ENCODE assay signal across 34 cellular contexts in genomic region chr2:226327830-226328229, GRCh38.
"Had no signal": no experiment of that assay in that cellular context is flagged by ENCODE, and none has a peak within 500 bp of the region (broad histone marks: within the 10 kb centered on the region; RNA-seq: fewer than 3 reads in every experiment).

No MANE protein-coding gene starts in this region.

- DNase-seq: activated CD4-positive, alpha-beta memory T cell treated with anti-CD3 and anti-CD28 coated beads, Interleukin-2, amount 10 ng/mL, durations not matched to agents 7 days and 5 days; activated CD4-positive, alpha-beta T cell treated with anti-CD3 and anti-CD28 coated beads for 48 hours; activated CD8-positive, alpha-beta memory T cell treated with anti-CD3 and anti-CD28 coated beads, Interleukin-2, amount 50 U/mL, for 48 hours; activated gamma-delta T cell; activated naive CD4-positive, alpha-beta T cell treated with anti-CD3 and anti-CD28 coated beads, Interleukin-2, amount 10 ng/mL, durations not matched to agents 7 days and 5 days; activated naive CD8-positive, alpha-beta T cell treated with anti-CD3 and anti-CD28 coated beads, Interleukin-2, amount 10 ng/mL, durations not matched to agents 7 days and 5 days; activated T-cell treated with anti-CD3 and anti-CD28 coated beads, Interleukin-2, amount 50 U/mL, for 24 hours; brain microvascular endothelial cell; central memory CD4-positive, alpha-beta T cell; gastrocnemius medialis; glutamatergic neuron; islet precursor cell; left colon; midbrain; naive thymus-derived CD4-positive, alpha-beta T cell; nucleus accumbens; pancreas; retina; small intestine; stimulated activated CD4-positive, alpha-beta T cell treated with anti-CD3 and anti-CD28 coated beads, Interleukin-4, amount 100 ng/mL, for 24 hours; stimulated activated CD8-positive, alpha-beta memory T cell treated with anti-CD3 and anti-CD28 coated beads, Interleukin-4, amount 100 ng/mL, for 48 hours; stomach; T-helper 17 cell; T1000; thyroid gland; upper lobe of left lung; WERI-Rb-1 had no signal

- H3K4me3 ChIP-seq: ascending aorta, gastrocnemius medialis, pancreas, prostate gland, stomach, thyroid gland, upper lobe of left lung had no signal

- H3K4me1 Mint-ChIP-seq: activated CD4-positive, alpha-beta memory T cell treated with anti-CD3 and anti-CD28 coated beads, Interleukin-2, amount 10 ng/mL, durations not matched to agents 7 days and 5 days; activated naive CD4-positive, alpha-beta T cell treated with anti-CD3 and anti-CD28 coated beads, Interleukin-2, amount 10 ng/mL, durations not matched to agents 7 days and 5 days; activated naive CD8-positive, alpha-beta T cell treated with anti-CD3 and anti-CD28 coated beads, Interleukin-2, amount 10 ng/mL, durations not matched to agents 7 days and 5 days; memory B cell; naive thymus-derived CD4-positive, alpha-beta T cell; stimulated activated memory B cell treated with anti-CD40 and anti-IgM and Interleukin-4, amounts not matched to agents 10 μg/mL and 1 μg/mL and 100 μg/mL, for 72 hours; T-helper 17 cell had no signal

- H3K9me3 ChIP-seq: ascending aorta, gastrocnemius medialis, pancreas, prostate gland, stomach, thyroid gland, upper lobe of left lung had no signal

- H3K27me3 ChIP-seq: ascending aorta, brain microvascular endothelial cell, gastrocnemius medialis, pancreas, stomach, thyroid gland, upper lobe of left lung had no signal

- H3K4me3 Mint-ChIP-seq: activated CD4-positive, alpha-beta memory T cell treated with anti-CD3 and anti-CD28 coated beads, Interleukin-2, amount 10 ng/mL, durations not matched to agents 7 days and 5 days; activated naive CD4-positive, alpha-beta T cell treated with anti-CD3 and anti-CD28 coated beads, Interleukin-2, amount 10 ng/mL, durations not matched to agents 7 days and 5 days; activated naive CD8-positive, alpha-beta T cell treated with anti-CD3 and anti-CD28 coated beads, Interleukin-2, amount 10 ng/mL, durations not matched to agents 7 days and 5 days; activated T-cell treated with anti-CD3 and anti-CD28 coated beads, Interleukin-2, amount 50 U/mL, for 24 hours; memory B cell; naive thymus-derived CD4-positive, alpha-beta T cell; neural crest cell; stimulated activated memory B cell treated with anti-CD40 and anti-IgM and Interleukin-4, amounts not matched to agents 10 μg/mL and 1 μg/mL and 100 μg/mL, for 72 hours; T-helper 17 cell had no signal

- ATAC-seq: activated CD4-positive, CD25-positive, alpha-beta regulatory T cell treated with anti-CD3 and anti-CD28 coated beads, Interleukin-2, amount 50 U/mL, for 24 hours; gastrocnemius medialis; left colon; naive thymus-derived CD4-positive, alpha-beta T cell; pancreas; sciatic nerve; stimulated activated memory B cell treated with anti-CD40 and anti-IgM and Interleukin-4, amounts not matched to agents 10 μg/mL and 1 μg/mL and 100 μg/mL, for 72 hours; T-helper 17 cell had no signal

- H3K4me1 ChIP-seq: ascending aorta, pancreas, prostate gland, stomach, thyroid gland, upper lobe of left lung had no signal

- FAIRE-seq: pancreas, small intestine had no signal

- H3K27me3 Mint-ChIP-seq: activated naive CD4-positive, alpha-beta T cell treated with anti-CD3 and anti-CD28 coated beads, Interleukin-2, amount 10 ng/mL, durations not matched to agents 7 days and 5 days; activated naive CD8-positive, alpha-beta T cell treated with anti-CD3 and anti-CD28 coated beads, Interleukin-2, amount 10 ng/mL, durations not matched to agents 7 days and 5 days; stimulated activated memory B cell treated with anti-CD40 and anti-IgM and Interleukin-4, amounts not matched to agents 10 μg/mL and 1 μg/mL and 100 μg/mL, for 72 hours had no signal

- H3K36me3 Mint-ChIP-seq: activated naive CD4-positive, alpha-beta T cell treated with anti-CD3 and anti-CD28 coated beads, Interleukin-2, amount 10 ng/mL, durations not matched to agents 7 days and 5 days; activated naive CD8-positive, alpha-beta T cell treated with anti-CD3 and anti-CD28 coated beads, Interleukin-2, amount 10 ng/mL, durations not matched to agents 7 days and 5 days; memory B cell; naive thymus-derived CD4-positive, alpha-beta T cell; stimulated activated memory B cell treated with anti-CD40 and anti-IgM and Interleukin-4, amounts not matched to agents 10 μg/mL and 1 μg/mL and 100 μg/mL, for 72 hours had no signal

- H3K36me3 ChIP-seq: ascending aorta, brain microvascular endothelial cell, gastrocnemius medialis, pancreas, prostate gland, stomach, thyroid gland, upper lobe of left lung, WERI-Rb-1 had no signal

- H3K27ac ChIP-seq: ascending aorta, brain microvascular endothelial cell, pancreas, prostate gland, stomach, thyroid gland, upper lobe of left lung, WERI-Rb-1 had no signal

- H3K9me3 Mint-ChIP-seq: activated CD4-positive, alpha-beta memory T cell treated with anti-CD3 and anti-CD28 coated beads, Interleukin-2, amount 10 ng/mL, durations not matched to agents 7 days and 5 days; activated naive CD4-positive, alpha-beta T cell treated with anti-CD3 and anti-CD28 coated beads, Interleukin-2, amount 10 ng/mL, durations not matched to agents 7 days and 5 days; activated naive CD8-positive, alpha-beta T cell treated with anti-CD3 and anti-CD28 coated beads, Interleukin-2, amount 10 ng/mL, durations not matched to agents 7 days and 5 days; activated T-cell treated with anti-CD3 and anti-CD28 coated beads, Interleukin-2, amount 50 U/mL, for 24 hours; memory B cell; neural crest cell; stimulated activated memory B cell treated with anti-CD40 and anti-IgM and Interleukin-4, amounts not matched to agents 10 μg/mL and 1 μg/mL and 100 μg/mL, for 72 hours had no signal

- H3K27ac Mint-ChIP-seq: activated CD4-positive, alpha-beta memory T cell treated with anti-CD3 and anti-CD28 coated beads, Interleukin-2, amount 10 ng/mL, durations not matched to agents 7 days and 5 days; activated naive CD4-positive, alpha-beta T cell treated with anti-CD3 and anti-CD28 coated beads, Interleukin-2, amount 10 ng/mL, durations not matched to agents 7 days and 5 days; activated naive CD8-positive, alpha-beta T cell treated with anti-CD3 and anti-CD28 coated beads, Interleukin-2, amount 10 ng/mL, durations not matched to agents 7 days and 5 days; activated T-cell treated with anti-CD3 and anti-CD28 coated beads, Interleukin-2, amount 50 U/mL, for 24 hours; memory B cell; naive thymus-derived CD4-positive, alpha-beta T cell; stimulated activated memory B cell treated with anti-CD40 and anti-IgM and Interleukin-4, amounts not matched to agents 10 μg/mL and 1 μg/mL and 100 μg/mL, for 72 hours; T-helper 17 cell had no signal
